Comparison of ENCODE assay signal across 1 cellular context in genomic region chr6:89297695-89298351, GRCh38.
A peak's percentile ranks its signal among the peaks of the same experiment; 100 is the strongest.
TF ChIP-seq lines count a peak whose summit lies in the region.

No MANE protein-coding gene starts in this region.

TF ChIP-seq in GM12878, 131 proteins besides CTCF, POLR2A, EP300 and RAD21 (continued from another document):
- TF ChIP-seq IRF4 (IDR thresholded peaks at IDR 0.05; ENCODE audit: low read depth, low read length): 0 out of 2 replicates have a peak, but pooled peaks have one; percentile 56
- no peak for TF ChIP-seq POLR2AphosphoS2 (IDR thresholded peaks at IDR 0.05; ENCODE audit: low read depth, low read length)
- TF ChIP-seq HDAC6 (IDR thresholded peaks at IDR 0.05; ENCODE audit: unreplicated experiment): no peak
- peak; percentile 97 for TF ChIP-seq BCL11A (IDR thresholded peaks at IDR 0.05; ENCODE audit: low read depth, low read length)
- no peak for TF ChIP-seq STAT1 (conservative IDR thresholded peaks at IDR 0.05)
- no peak for TF ChIP-seq NR2C2 (IDR thresholded peaks at IDR 0.05; ENCODE audit: borderline replicate concordance, control insufficient read depth, insufficient read length, low read depth)
- TF ChIP-seq CEBPB (IDR thresholded peaks at IDR 0.05; ENCODE audit: borderline replicate concordance in 1 of 2, low read depth in 2 of 2, low read length in 2 of 2): peak; percentile 63 to 92; a peak in 2 of 4 replicates
- TF ChIP-seq IKZF1 (conservative IDR thresholded peaks at IDR 0.05): peak; percentile 99
- TF ChIP-seq SMARCA5 (IDR thresholded peaks at IDR 0.05): 0 out of 2 replicates have a peak, but pooled peaks have one; percentile 5
- peak; percentile 70 for TF ChIP-seq BCL3 (IDR thresholded peaks at IDR 0.05; ENCODE audit: borderline replicate concordance, insufficient read depth, low read depth, low read length, poor library complexity, severe bottlenecking)
- TF ChIP-seq RCOR1 (conservative IDR thresholded peaks at IDR 0.05; ENCODE audit: low read depth, low read length): no peak
- peak; percentile 89 for TF ChIP-seq JUNB (IDR thresholded peaks at IDR 0.05)
- no peak for TF ChIP-seq ZNF24 (IDR thresholded peaks at IDR 0.05)
- TF ChIP-seq RBBP5 (conservative IDR thresholded peaks at IDR 0.05): no peak
- TF ChIP-seq LARP7 (IDR thresholded peaks at IDR 0.05): no peak
- no peak for TF ChIP-seq SMAD5 (IDR thresholded peaks at IDR 0.05; ENCODE audit: low read depth)
- peak; percentile 87 for TF ChIP-seq ATF7 (IDR thresholded peaks at IDR 0.05; ENCODE audit: low read depth)
- peak; percentile 98 for TF ChIP-seq TCF3 (IDR thresholded peaks at IDR 0.05; ENCODE audit: borderline replicate concordance, insufficient read depth, low read depth, low read length)
- TF ChIP-seq RELA (IDR thresholded peaks at IDR 0.05; ENCODE audit: borderline replicate concordance, partially characterized antibody): no peak
